In genomic region chr4:185395956-185396723, GRCh38 we compare ENCODE assay signal across 1 cellular context.
TF ChIP-seq lines count a peak whose summit lies in the region.

No MANE protein-coding gene starts in this region.

TF ChIP-seq in H1, 55 proteins besides CTCF, POLR2A, EP300 and RAD21:
- TF ChIP-seq CHD2 (IDR thresholded peaks at IDR 0.05; ENCODE audit: low read length) (peak; percentile 51; the same call in 1 of the 2 replicates), KDM1A (IDR thresholded peaks at IDR 0.05; ENCODE audit: borderline replicate concordance, low read length) (0 out of 2 replicates have a peak, but pooled peaks have one; percentile 7), NRF1 (IDR thresholded peaks at IDR 0.05; ENCODE audit: low read depth, low read length) (peak; percentile 71), BACH1 (IDR thresholded peaks at IDR 0.05; ENCODE audit: low read length) (peak; percentile 79), EGR1 (IDR thresholded peaks at IDR 0.05; ENCODE audit: borderline replicate concordance, low read depth, low read length) (peak; percentile 28), KDM4A (IDR thresholded peaks at IDR 0.05; ENCODE audit: low read depth, low read length, severe bottlenecking) (peak; percentile 68), CBX8 (IDR thresholded peaks at IDR 0.05; ENCODE audit: borderline replicate concordance, low read depth, low read length) (no peak), MAX (IDR thresholded peaks at IDR 0.05) (peak; percentile 92), TCF12 (IDR thresholded peaks at IDR 0.05; ENCODE audit: low read depth, low read length) (no peak), RFX5 (IDR thresholded peaks at IDR 0.05; ENCODE audit: borderline replicate concordance, low read depth, low read length) (no peak), CREB1 (IDR thresholded peaks at IDR 0.05) (peak; percentile 93), SIN3A (conservative IDR thresholded peaks at IDR 0.05 in 1 of 2, IDR thresholded peaks at IDR 0.05 in 1 of 2; ENCODE audit: low read depth in 1 of 2, low read length in 2 of 2) (0 out of 4 replicates have a peak, but pooled peaks of 1 of the 2 experiments have one; percentile 9), FOSL1 (IDR thresholded peaks at IDR 0.05; ENCODE audit: insufficient read depth, low read depth, low read length) (0 out of 2 replicates have a peak, but pooled peaks have one; percentile 6), CTBP2 (IDR thresholded peaks at IDR 0.05; ENCODE audit: borderline replicate concordance, insufficient read depth, insufficient read length, low read length) (peak; percentile 59), RBBP5 (IDR thresholded peaks at IDR 0.05; ENCODE audit: borderline replicate concordance, low read depth, low read length) (peak; percentile 91; the same call in 1 of the 2 replicates), SP1 (IDR thresholded peaks at IDR 0.05; ENCODE audit: low read depth, low read length) (0 out of 2 replicates have a peak, but pooled peaks have one; percentile 12), E2F6 (IDR thresholded peaks at IDR 0.05) (peak; percentile 99), POLR2AphosphoS5 (IDR thresholded peaks at IDR 0.05; ENCODE audit: low read depth, low read length) (peak; percentile 55), HDAC2 (IDR thresholded peaks at IDR 0.05; ENCODE audit: borderline replicate concordance in 1 of 2, low read depth in 2 of 2, low read length in 2 of 2) (peak in 1 of 2 experiments; percentile 85; a peak in 3 of 4 replicates), SUZ12 (IDR thresholded peaks at IDR 0.05; ENCODE audit: low read length) (0 out of 2 replicates have a peak, but pooled peaks have one; percentile 31), SRF (IDR thresholded peaks at IDR 0.05; ENCODE audit: low read depth, low read length) (no peak), PHF8 (conservative IDR thresholded peaks at IDR 0.05; ENCODE audit: low read depth, low read length) (peak; percentile 51), ASH2L (IDR thresholded peaks at IDR 0.05; ENCODE audit: low read length) (peak; percentile 45), CBX5 (IDR thresholded peaks at IDR 0.05; ENCODE audit: low read depth, low read length) (no peak), CHD7 (IDR thresholded peaks at IDR 0.05; ENCODE audit: insufficient replicate concordance, low read length) (no peak), POU5F1 (IDR thresholded peaks at IDR 0.05; ENCODE audit: low read depth, low read length) (no peak), YY1 (IDR thresholded peaks at IDR 0.05; ENCODE audit: low read depth, low read length) (peak; percentile 94), SAP30 (IDR thresholded peaks at IDR 0.05; ENCODE audit: insufficient read depth, insufficient replicate concordance, low read length) (no peak), SP4 (IDR thresholded peaks at IDR 0.05; ENCODE audit: low read length) (no peak), RNF2 (IDR thresholded peaks at IDR 0.05; ENCODE audit: borderline replicate concordance, low read depth, low read length, missing control alignments, poor library complexity, severe bottlenecking) (peak; percentile 61)
